In genomic region chr2:127624321-127625145, GRCh38 we compare ENCODE assay signal across 28 cellular contexts. TPM values are rescaled to one million over a fixed set of nuclear protein-coding genes. Genes with fewer than 3 reads are reported as not detected.
DNase-seq lines count a peak whose midpoint lies in the region; ATAC-seq, FAIRE-seq and TF ChIP-seq lines count a peak whose summit lies in the region.
"Had no signal": no experiment of that assay in that cellular context is flagged by ENCODE, and none has a peak within 500 bp of the region (broad histone marks: within the 10 kb centered on the region; RNA-seq: fewer than 3 reads in every experiment).

No MANE protein-coding gene starts in this region.

- H3K36me3 ChIP-seq in IMR-90 (ENCODE audit: control insufficient read depth, insufficient read depth, low read length) (no peaks in the 10 kb centered on the region), suprapubic skin (no peaks in the 10 kb centered on the region), MG63 (no peaks in the 10 kb centered on the region)
- H3K36me3 ChIP-seq: colonic mucosa had no signal

- TF ChIP-seq CTCF in IMR-90 (conservative IDR thresholded peaks at IDR 0.05; ENCODE audit: low read depth, low read length): no peak
- TF ChIP-seq CTCF in suprapubic skin (IDR thresholded peaks at IDR 0.05): no peak

- no peak overlapping the region for H2BK15ac ChIP-seq in IMR-90 (ENCODE audit: low read depth, low read length)

- ATAC-seq in activated T-cell treated with anti-CD3 and anti-CD28 coated beads, Interleukin-2, amount 50 U/mL, for 72 hours (replicated peaks in 1 of 2): no peak
- ATAC-seq in IMR-90 (ENCODE audit: low read depth) (no peak), left lobe of liver (no peak)

- dilution Hi-C loops in IMR-90 (cut with HindIII; ENCODE audit: low sequenced_read_pairs, unreplicated experiment): no loop called here

- no peaks in the 10 kb centered on the region for H4K20me1 ChIP-seq in IMR-90 (ENCODE audit: insufficient read depth, low read length)

- peaks cover 6% of the 10 kb centered on the region; the same call in 1 of the 2 replicates for H3K9me1 ChIP-seq in IMR-90 (ENCODE audit: insufficient read depth, low read length)

- intact Hi-C loops in IMR-90 (cut with micrococcal nuclease): no loop called here

- H3K9me3 ChIP-seq in IMR-90 (ENCODE audit: control insufficient read depth, insufficient read depth, low read length): no peaks in the 10 kb centered on the region
- H3K9me3 ChIP-seq in suprapubic skin: no peaks in the 10 kb centered on the region
- H3K9me3 ChIP-seq in MG63: no peaks in the 10 kb centered on the region
- H3K9me3 ChIP-seq: Caco-2, colonic mucosa had no signal

- peak overlapping the region; percentile 65 for H2BK120ac ChIP-seq in IMR-90 (ENCODE audit: low read depth, low read length)

- 0 out of 2 replicates have a peak overlapping the region, but pooled peaks have one; percentile 62 for H3K14ac ChIP-seq in IMR-90 (replicated peaks; ENCODE audit: low read depth, low read length)

- H4K5ac ChIP-seq in IMR-90 (ENCODE audit: low read depth, low read length): no peak overlapping the region

- H3K4me2 ChIP-seq in IMR-90 (ENCODE audit: low read depth, low read length): no peak overlapping the region

- no peaks in the 10 kb centered on the region; the same call in 1 of the 2 replicates for H3K27me3 ChIP-seq in IMR-90 (ENCODE audit: control insufficient read depth, insufficient read depth, low read length)
- peaks cover 9% of the 10 kb centered on the region for H3K27me3 ChIP-seq in suprapubic skin
- H3K27me3 ChIP-seq in MG63: no peaks in the 10 kb centered on the region
- H3K27me3 ChIP-seq: colonic mucosa had no signal

- H3K36me3 Mint-ChIP-seq in activated T-cell treated with anti-CD3 and anti-CD28 coated beads, Interleukin-2, amount 50 U/mL, for 24 hours (ENCODE audit: low read depth): no peaks in the 10 kb centered on the region
- H3K36me3 Mint-ChIP-seq in activated T-cell treated with anti-CD3 and anti-CD28 coated beads, Interleukin-2, amount 50 U/mL, for 72 hours (ENCODE audit: insufficient read depth in 2 of 2): no peaks in the 10 kb centered on the region
- H3K36me3 Mint-ChIP-seq: brain had no signal

- H3K9me3 Mint-ChIP-seq in activated T-cell treated with anti-CD3 and anti-CD28 coated beads, Interleukin-2, amount 50 U/mL, for 24 hours: no peaks in the 10 kb centered on the region
- H3K9me3 Mint-ChIP-seq in activated T-cell treated with anti-CD3 and anti-CD28 coated beads, Interleukin-2, amount 50 U/mL, for 72 hours: no peaks in the 10 kb centered on the region
- H3K9me3 Mint-ChIP-seq: nephron had no signal

- no peak overlapping the region for H3K27ac ChIP-seq in IMR-90 (ENCODE audit: insufficient read depth, low read length)
- no peak overlapping the region for H3K27ac ChIP-seq in suprapubic skin
- H3K27ac ChIP-seq: colonic mucosa, HL-60, parathyroid adenoma had no signal

- 100% methylated on average over 2 of the region's 14 CpGs; no CpG with 5 or more reads in 1 of the 2 experiments for WGBS in IMR-90 (ENCODE audit: extremely low coverage in 2 of 2, insufficient read length in 1 of 2), 2 experiments
- 94% methylated on average over 12 of the region's 14 CpGs for WGBS in suprapubic skin

- peak overlapping the region; percentile 82 for H2BK20ac ChIP-seq in IMR-90 (ENCODE audit: low read depth, low read length)

- peak overlapping the region; percentile 64 for H3K4ac ChIP-seq in IMR-90 (ENCODE audit: low read depth, low read length)

- 0 out of 2 replicates have a peak overlapping the region, but pooled peaks have one; percentile 59 for H3K23ac ChIP-seq in IMR-90 (ENCODE audit: low read depth, low read length)

- H3K4me1 ChIP-seq in IMR-90 (ENCODE audit: control insufficient read depth, insufficient read depth, low read length) (peaks cover 5% of the 10 kb centered on the region), suprapubic skin (no peaks in the 10 kb centered on the region)
- H3K4me1 ChIP-seq: Caco-2, colonic mucosa, parathyroid adenoma had no signal

- no peaks in the 10 kb centered on the region for H3K79me1 ChIP-seq in IMR-90 (ENCODE audit: low read depth in 1 of 2, low read length in 2 of 2)

- POLR2A ChIA-PET in IMR-90 (lab: Charles Lee; ENCODE audit: unreplicated experiment): no interaction called here

- H2AFZ ChIP-seq in IMR-90 (replicated peaks; ENCODE audit: low read length, poor library complexity): peak overlapping the region; percentile 78
- H2AFZ ChIP-seq: parathyroid adenoma had no signal

- peak overlapping the region; percentile 18 for H2AK9ac ChIP-seq in IMR-90 (replicated peaks; ENCODE audit: low read depth, low read length, poor library complexity)

- no peak overlapping the region for H3K27ac Mint-ChIP-seq in activated T-cell treated with anti-CD3 and anti-CD28 coated beads, Interleukin-2, amount 50 U/mL, for 24 hours
- H3K27ac Mint-ChIP-seq in activated T-cell treated with anti-CD3 and anti-CD28 coated beads, Interleukin-2, amount 50 U/mL, for 72 hours: no peak overlapping the region
- H3K27ac Mint-ChIP-seq: brain, nephron had no signal

- no peak for FAIRE-seq in GM12891 (lab: Jason Lieb, UNC)
- FAIRE-seq: A204.1, endometrium, HepG2 had no signal

- H3K27me3 Mint-ChIP-seq in activated T-cell treated with anti-CD3 and anti-CD28 coated beads, Interleukin-2, amount 50 U/mL, for 24 hours: no peaks in the 10 kb centered on the region
- H3K27me3 Mint-ChIP-seq in activated T-cell treated with anti-CD3 and anti-CD28 coated beads, Interleukin-2, amount 50 U/mL, for 72 hours (ENCODE audit: low read depth): no peaks in the 10 kb centered on the region

- peak overlapping the region; percentile 75 for H2AK5ac ChIP-seq in IMR-90 (ENCODE audit: low read depth, low read length)

- no TSS peak for BruUV-seq in IMR-90 (replicated peaks; lab: Mats Ljungman, UMichigan)

- TF ChIP-seq RAD21 in IMR-90 (IDR thresholded peaks at IDR 0.05; ENCODE audit: low read length): no peak

- peak; percentile 23 for DNase-seq in activated T-cell treated with anti-CD3 and anti-CD28 coated beads, Interleukin-2, amount 50 U/mL, for 24 hours
- no peak for DNase-seq in activated T-cell treated with anti-CD3 and anti-CD28 coated beads, Interleukin-2, amount 50 U/mL, for 72 hours
- DNase-seq in IMR-90 (no peak), left lobe of liver (ENCODE audit: low spot score) (peak; percentile 39), suprapubic skin (ENCODE audit: low spot score in 2 of 2) (peak; percentile 34 to 74), MG63 (no peak), GM12891 (ENCODE audit: insufficient read length, low spot score) (no peak)
- DNase-seq in effector CD8-positive, alpha-beta T cell (lab: John Stamatoyannopoulos, UW): no peak
- DNase-seq: activated CD8-positive, alpha-beta memory T cell treated with anti-CD3 and anti-CD28 coated beads for 24 hours; colonic mucosa; midbrain; NCI-H1105; NCI-H2029 treated with DMSO at 0.1 percent for 48 hours; NCI-H345; stimulated activated CD4-positive, alpha-beta T cell treated with anti-CD3 and anti-CD28 coated beads, Interleukin-2, amount 100 ng/mL, for 24 hours; stimulated activated naive CD4-positive, alpha-beta T cell had no signal

- TF ChIP-seq EP300 in suprapubic skin (IDR thresholded peaks at IDR 0.05): no peak

- no peak overlapping the region for H3K9ac ChIP-seq in IMR-90 (ENCODE audit: low read depth, low read length)
- H3K9ac ChIP-seq: parathyroid adenoma had no signal

- no peak overlapping the region for H3K18ac ChIP-seq in IMR-90 (ENCODE audit: low read depth, low read length)

- CTCF ChIA-PET in IMR-90 (lab: Yijun Ruan, JAX): no interaction called here

- H3K4me1 Mint-ChIP-seq in activated T-cell treated with anti-CD3 and anti-CD28 coated beads, Interleukin-2, amount 50 U/mL, for 24 hours (ENCODE audit: low read depth): no peaks in the 10 kb centered on the region
- H3K4me1 Mint-ChIP-seq in activated T-cell treated with anti-CD3 and anti-CD28 coated beads, Interleukin-2, amount 50 U/mL, for 72 hours (ENCODE audit: low read depth): no peaks in the 10 kb centered on the region
- H3K4me1 Mint-ChIP-seq: nephron had no signal

- no peak overlapping the region for H3K56ac ChIP-seq in IMR-90 (ENCODE audit: extremely low read depth, insufficient read depth, low read length)

- peak overlapping the region; percentile 49 for H4K91ac ChIP-seq in IMR-90 (ENCODE audit: insufficient read depth, low read depth, low read length)

- TF ChIP-seq POLR2A in IMR-90 (IDR thresholded peaks at IDR 0.05; ENCODE audit: low read depth, low read length) (no peak), suprapubic skin (IDR thresholded peaks at IDR 0.05) (no peak), GM12891 (IDR thresholded peaks at IDR 0.05; ENCODE audit: low read depth, low read length) (no peak)

- H2BK5ac ChIP-seq in IMR-90 (ENCODE audit: low read depth, low read length, poor library complexity, severe bottlenecking): peak overlapping the region; percentile 38

- in situ Hi-C loops in IMR-90 (cut with MboI; ENCODE audit: low sequenced_read_pairs): no loop called here

- H3K4me3 ChIP-seq in IMR-90 (ENCODE audit: insufficient read depth, low read depth, low read length) (no peak overlapping the region), suprapubic skin (no peak overlapping the region), MG63 (no peak overlapping the region)
- H3K4me3 ChIP-seq: colonic mucosa had no signal

- H3K4me3 Mint-ChIP-seq in activated T-cell treated with anti-CD3 and anti-CD28 coated beads, Interleukin-2, amount 50 U/mL, for 24 hours: no peak overlapping the region
- no peak overlapping the region for H3K4me3 Mint-ChIP-seq in activated T-cell treated with anti-CD3 and anti-CD28 coated beads, Interleukin-2, amount 50 U/mL, for 72 hours
- H3K4me3 Mint-ChIP-seq: brain, nephron had no signal

- H4K8ac ChIP-seq in IMR-90 (ENCODE audit: low read depth in 2 of 2, low read length in 2 of 2): peak overlapping the region in 1 of 2 experiments; percentile 48; a peak in 1 of 4 replicates

RNA-seq across cellular contexts. Expression of gene GPR17, which starts 21.4 kb away (rescaled TPM):
- not detected for total RNA-seq in activated T-cell treated with anti-CD3 and anti-CD28 coated beads, Interleukin-2, amount 50 U/mL, for 72 hours
- total RNA-seq in IMR-90 (2012; rRNA removed) (not detected in 2 replicates), left lobe of liver (not detected), suprapubic skin (under 1 TPM in 2 of 4 donors, not detected in 2; 0.48 to 0.52 TPM)
- not detected in 2 replicates for polyA plus RNA-seq in IMR-90 (2012; rRNA removed)
- not detected in 2 replicates for polyA plus RNA-seq in IMR-90 (2012; cell fraction: cytosol; rRNA removed)
- polyA plus RNA-seq in IMR-90 (2012; cell fraction: nucleus; rRNA removed; ENCODE audit: low replicate concordance): 0.04 TPM in 1 of 2 replicates, not detected in the other
- total RNA-seq in MG63 (2014; rRNA removed; shearing (Covaris generic); ENCODE audit: low replicate concordance): not detected in 2 replicates
- not detected for polyA plus RNA-seq in GM12891 (2012; ENCODE audit: low read depth, missing spikeins)
- total RNA-seq: Caco-2; Daoy; HepG2; SK-MEL-5; T-helper 1 cell treated with Interleukin-12 subunit alpha and Interleukin-12 subunit beta and Interleukin-4 antibody, amounts not matched to agents 30 ng/mL and 1 ng/mL, for 36 hours had no signal
- polyA plus RNA-seq: BJ, HepG2 had no signal

RNA-seq across cellular contexts. Expression of gene LIMS2, which starts 50.8 kb away (rescaled TPM):
- 10 to 100 TPM in 1 of 2 donors, 1 to 10 TPM in 1; 6.4 to 10.3 TPM for total RNA-seq in activated T-cell treated with anti-CD3 and anti-CD28 coated beads, Interleukin-2, amount 50 U/mL, for 72 hours
- total RNA-seq in IMR-90 (2012; rRNA removed): 1.1 and 1.3 TPM in 2 replicates
- polyA plus RNA-seq in IMR-90 (2012; rRNA removed): 17.8 and 18.8 TPM in 2 replicates
- 22.3 and 23.6 TPM in 2 replicates for polyA plus RNA-seq in IMR-90 (2012; cell fraction: cytosol; rRNA removed)
- polyA plus RNA-seq in IMR-90 (2012; cell fraction: nucleus; rRNA removed; ENCODE audit: low replicate concordance): 69.0 and 120 TPM in 2 replicates
- total RNA-seq in left lobe of liver: 31.0 TPM
- total RNA-seq in suprapubic skin: 10 to 100 TPM in 2 of 4 donors, 1 to 10 TPM in 2; 9.2 to 40.0 (median 15.4) TPM
- 0.53 and 2.3 TPM in 2 replicates for total RNA-seq in MG63 (2014; rRNA removed; shearing (Covaris generic); ENCODE audit: low replicate concordance)
- polyA plus RNA-seq in GM12891 (2012; ENCODE audit: low read depth, missing spikeins): 1.5 TPM

Comparison
In these comparisons a context has a peak if more than half of its experiments do, and no peak if none do; other contexts are left out.
1. DNase-seq: peak in activated T-cell treated with anti-CD3 and anti-CD28 coated beads, Interleukin-2, amount 50 U/mL, for 24 hours (single experiment), left lobe of liver (single experiment) and suprapubic skin (2 of 2); none in activated T-cell treated with anti-CD3 and anti-CD28 coated beads, Interleukin-2, amount 50 U/mL, for 72 hours (0 of 2), IMR-90 (single experiment), MG63 (single experiment), GM12891 (single experiment) and effector CD8-positive, alpha-beta T cell (single experiment).